Comparison of ENCODE assay signal across 1 cellular context in genomic region chr16:23453338-23454052, GRCh38.
TF ChIP-seq lines count a peak whose summit lies in the region.

No MANE protein-coding gene starts in this region.

TF ChIP-seq in GM23338, 12 proteins besides CTCF, POLR2A, EP300 and RAD21 (continued from another document):
- TF ChIP-seq ZNF462 (CRISPR knock-in tag; IDR thresholded peaks at IDR 0.05) (no peak), EZH2 (IDR thresholded peaks at IDR 0.05; ENCODE audit: low read depth, unreplicated experiment) (no peak)
TF ChIP-seq in GM23338: peak in this region for 0.
